8 cellular contexts compared by ENCODE assay signal in the genomic region with DNA sequence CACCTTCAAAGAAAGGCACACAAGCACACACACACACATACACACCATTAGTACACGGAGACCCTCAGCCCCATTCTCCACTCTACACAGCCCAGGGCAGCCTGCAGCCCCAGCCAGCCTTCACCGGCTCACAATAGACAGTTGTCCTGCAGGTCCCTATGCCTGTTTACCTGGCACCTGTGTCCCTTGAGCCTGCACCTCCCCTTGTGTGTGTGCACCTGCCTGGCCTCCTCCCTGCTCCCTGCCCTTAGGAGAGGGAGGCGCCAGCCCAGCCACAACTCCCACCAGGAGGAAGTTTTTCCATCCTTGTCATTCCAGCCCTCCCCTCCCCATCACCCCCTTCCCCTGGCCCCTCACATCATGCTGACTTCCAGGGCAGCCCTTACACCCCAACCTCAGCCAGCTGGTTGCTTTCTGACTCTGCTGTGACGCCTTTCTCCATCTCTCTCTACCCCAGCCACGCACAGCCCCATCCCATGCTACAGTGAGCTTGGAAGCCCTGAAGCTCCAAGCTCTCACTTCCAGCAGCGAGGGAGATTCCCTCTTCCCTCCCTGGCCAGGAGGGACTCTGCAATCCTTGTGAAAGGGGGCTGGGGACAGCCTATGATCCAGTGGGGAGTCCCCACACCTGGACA. TPM values are rescaled to one million over a fixed set of nuclear protein-coding genes. Genes with fewer than 3 reads are reported as not detected.
DNase-seq lines count a peak whose midpoint lies in the region; ATAC-seq and TF ChIP-seq lines count a peak whose summit lies in the region.

No MANE protein-coding gene starts in this region.

- intact Hi-C loops in natural killer cell (cut with micrococcal nuclease): loop anchor here (5.0 kb wide), 1 partner anchor 115 kb away; no protein-coding TSS in a partner anchor

- H3K27me3 ChIP-seq in CD4-positive, CD25-positive, alpha-beta regulatory T cell (ENCODE audit: control insufficient read depth, insufficient read depth, low read length): no peaks in the 10 kb centered on the region
- H3K27me3 ChIP-seq in MM.1S (replicated peaks; ENCODE audit: insufficient read depth, low read length): peaks cover 18% of the 10 kb centered on the region

- H3K36me3 ChIP-seq in CD4-positive, CD25-positive, alpha-beta regulatory T cell (ENCODE audit: control insufficient read depth, insufficient read depth, low read length): no peaks in the 10 kb centered on the region
- H3K36me3 ChIP-seq in MM.1S (replicated peaks; ENCODE audit: insufficient read depth, low read length): no peaks in the 10 kb centered on the region

- no peak for TF ChIP-seq CTCF in MM.1S (IDR thresholded peaks at IDR 0.05; ENCODE audit: low read length)
- TF ChIP-seq CTCF in natural killer cell (IDR thresholded peaks at IDR 0.05): no peak

- peak overlapping the region; percentile 96 to 99 (median 98) for H3K4me3 Mint-ChIP-seq in CD4-positive, CD25-positive, alpha-beta regulatory T cell
- H3K4me3 Mint-ChIP-seq in natural killer cell: peak overlapping the region; percentile 97

- peaks cover 74% of the 10 kb centered on the region for H3K4me1 ChIP-seq in CD4-positive, CD25-positive, alpha-beta regulatory T cell (ENCODE audit: control insufficient read depth, insufficient read depth, low read length, poor library complexity, severe bottlenecking)
- peaks cover 60% of the 10 kb centered on the region for H3K4me1 ChIP-seq in MM.1S (ENCODE audit: low read length)

- H3K27ac ChIP-seq in CD4-positive, CD25-positive, alpha-beta regulatory T cell (ENCODE audit: insufficient read depth, low read length, poor library complexity, severe bottlenecking): peak overlapping the region; percentile 88
- H3K27ac ChIP-seq in MM.1S (ENCODE audit: low read length) (peak overlapping the region; percentile 57; the same call in 1 of the 2 replicates), caudate nucleus (ENCODE audit: low read depth, low read length) (peak overlapping the region; percentile 55)

- H3K4me1 Mint-ChIP-seq in CD4-positive, CD25-positive, alpha-beta regulatory T cell: peaks cover 7 to 73% (median 35%) of the 10 kb centered on the region in 4 donors
- peaks cover 63 to 76% of the 10 kb centered on the region in 2 donors for H3K4me1 Mint-ChIP-seq in natural killer cell

- peaks cover 15% of the 10 kb centered on the region for H3F3A ChIP-seq in MM.1S (ENCODE audit: insufficient read depth, low read length)

- ATAC-seq in CD4-positive, CD25-positive, alpha-beta regulatory T cell (ENCODE audit: low read depth in 2 of 2): no peak
- ATAC-seq in natural killer cell: no peak

- peaks cover 0 to 2% (median 0%) of the 10 kb centered on the region in 7 donors for H3K9me3 Mint-ChIP-seq in CD4-positive, CD25-positive, alpha-beta regulatory T cell
- no peaks in the 10 kb centered on the region for H3K9me3 Mint-ChIP-seq in natural killer cell

- peaks cover 24% of the 10 kb centered on the region for H3K79me2 ChIP-seq in MM.1S (ENCODE audit: low read length)

- no peaks in the 10 kb centered on the region for H3K27me3 Mint-ChIP-seq in CD4-positive, CD25-positive, alpha-beta regulatory T cell
- no peaks in the 10 kb centered on the region for H3K27me3 Mint-ChIP-seq in natural killer cell (ENCODE audit: low read depth in 2 of 2)

- DNase-seq in CD4-positive, CD25-positive, alpha-beta regulatory T cell: no peak
- DNase-seq in MM.1S (no peak), caudate nucleus (lab: John Stamatoyannopoulos, UW) (no peak), natural killer cell (no peak), NCI-H2227 (lab: John Stamatoyannopoulos, UW; ENCODE audit: unreplicated experiment) (no peak), NCI-H82 (lab: John Stamatoyannopoulos, UW) (no peak), KBM-7 (no peak), NCI-H82 treated with DMSO at 0.1 percent for 48 hours (lab: John Stamatoyannopoulos, UW; ENCODE audit: unreplicated experiment) (no peak)

- peak overlapping the region; percentile 84 for H3K4me3 ChIP-seq in CD4-positive, CD25-positive, alpha-beta regulatory T cell (ENCODE audit: low read depth, low read length)
- H3K4me3 ChIP-seq in MM.1S (ENCODE audit: low read length): no peak overlapping the region

- H3K4me2 ChIP-seq in MM.1S (ENCODE audit: low read depth, low read length): peak overlapping the region; percentile 63; the same call in 1 of the 2 replicates

- in situ Hi-C loops in KBM-7 (cut with MboI; ENCODE audit: low pct_unique_long_range_greater_than_20kb, low sequenced_read_pairs): no loop called here

- no peak overlapping the region; the same call in 1 of the 2 replicates for H2AFZ ChIP-seq in MM.1S (ENCODE audit: low read length)

- no peaks in the 10 kb centered on the region for H4K20me1 ChIP-seq in MM.1S (ENCODE audit: insufficient read depth, low read length)

- no peaks in the 10 kb centered on the region for H3K9me3 ChIP-seq in CD4-positive, CD25-positive, alpha-beta regulatory T cell (ENCODE audit: control insufficient read depth in 2 of 2, low read length in 2 of 2)
- H3K9me3 ChIP-seq in MM.1S (replicated peaks; ENCODE audit: insufficient read depth, low read length): no peaks in the 10 kb centered on the region

- peak overlapping the region; percentile 6; the same call in 1 of the 2 replicates for H3K9ac ChIP-seq in MM.1S (ENCODE audit: low read length)

- H3K27ac Mint-ChIP-seq in CD4-positive, CD25-positive, alpha-beta regulatory T cell: peak overlapping the region; percentile 88 to 95 (median 92)
- peak overlapping the region; percentile 92 to 94 for H3K27ac Mint-ChIP-seq in natural killer cell

- peaks cover 5% of the 10 kb centered on the region for H3K36me3 Mint-ChIP-seq in CD4-positive, CD25-positive, alpha-beta regulatory T cell
- H3K36me3 Mint-ChIP-seq in natural killer cell: no peaks in the 10 kb centered on the region

- H3K9me2 ChIP-seq in MM.1S (replicated peaks; ENCODE audit: insufficient read depth, low read length): no peaks in the 10 kb centered on the region

RNA-seq across cellular contexts. Expression of gene AHNAK, which starts 4.4 kb away (rescaled TPM):
- total RNA-seq in CD4-positive, CD25-positive, alpha-beta regulatory T cell: 852 TPM
- polyA plus RNA-seq in CD4-positive, CD25-positive, alpha-beta regulatory T cell: 10 to 100 TPM; 22.3 to 59.3 (median 39.5) TPM
- 100 to 1,000 TPM; 623 to 740 (median 677) TPM for total RNA-seq in natural killer cell

RNA-seq across cellular contexts. Expression of gene EEF1G, which starts 31.5 kb away (rescaled TPM):
- total RNA-seq in CD4-positive, CD25-positive, alpha-beta regulatory T cell: 1,198 TPM
- polyA plus RNA-seq in CD4-positive, CD25-positive, alpha-beta regulatory T cell: 1,000 to 10,000 TPM in 3 of 4 donors, 100 to 1,000 TPM in 1; 775 to 1,680 (median 1,413) TPM
- 100 to 1,000 TPM; 628 to 754 (median 714) TPM for total RNA-seq in natural killer cell

RNA-seq across cellular contexts. Expression of gene TUT1, which starts 49.1 kb away (rescaled TPM):
- total RNA-seq in CD4-positive, CD25-positive, alpha-beta regulatory T cell: 22.0 TPM
- 10 to 100 TPM in 3 of 4 donors, 1 to 10 TPM in 1; 6.5 to 11.9 (median 10.9) TPM for polyA plus RNA-seq in CD4-positive, CD25-positive, alpha-beta regulatory T cell
- total RNA-seq in natural killer cell: 10 to 100 TPM; 20.0 to 28.9 (median 26.2) TPM

RNA-seq across cellular contexts. Expression of gene MTA2, which starts 59.4 kb away (rescaled TPM):
- 172 TPM for total RNA-seq in CD4-positive, CD25-positive, alpha-beta regulatory T cell
- 10 to 100 TPM; 30.3 to 38.6 (median 33.9) TPM for polyA plus RNA-seq in CD4-positive, CD25-positive, alpha-beta regulatory T cell
- total RNA-seq in natural killer cell: 100 to 1,000 TPM; 254 to 305 (median 259) TPM
